Comparison of ENCODE assay signal across 9 cellular contexts in the genomic region with DNA sequence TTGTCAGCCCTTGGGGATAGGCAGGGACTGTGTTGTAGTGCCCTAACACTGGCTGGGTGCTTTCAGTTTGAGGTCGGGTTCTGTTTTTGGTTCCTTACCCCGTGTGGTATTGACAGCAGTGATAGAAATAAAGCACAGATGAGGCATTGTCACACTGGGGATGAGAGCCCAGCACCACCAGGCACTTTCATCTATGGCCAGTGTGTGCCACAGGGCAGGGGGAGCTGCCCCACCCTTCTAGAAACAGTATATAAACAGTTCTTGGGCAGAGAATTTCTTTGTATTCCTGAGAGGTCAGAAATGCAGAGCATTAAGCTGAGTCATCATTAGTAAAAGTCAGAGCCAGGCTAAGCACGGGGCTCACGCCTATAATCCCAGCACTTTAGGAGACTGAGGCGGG. TPM values are rescaled to one million over a fixed set of nuclear protein-coding genes. Genes with fewer than 3 reads are reported as not detected.
DNase-seq lines count a peak whose midpoint lies in the region; ATAC-seq and TF ChIP-seq lines count a peak whose summit lies in the region.
"Had no signal": no experiment of that assay in that cellular context is flagged by ENCODE, and none has a peak within 500 bp of the region (broad histone marks: within the 10 kb centered on the region; RNA-seq: fewer than 3 reads in every experiment).

No MANE protein-coding gene starts in this region.

- WGBS in mesodermal cell (ENCODE audit: insufficient coverage in 2 of 2), 2 experiments = 80 to 100% methylated on average over 4 of the region's 5 CpGs
- 56 to 100% methylated on average over 1 to 5 of the region's 5 CpGs for WGBS in transverse colon (ENCODE audit: low coverage in 1 of 2), 2 donors

- H3K27ac ChIP-seq in mesodermal cell (ENCODE audit: low read depth, low read length, severe bottlenecking) (peak overlapping the region; percentile 73), transverse colon (peak overlapping the region; percentile 86 to 90 (median 90))

- in situ Hi-C loops in transverse colon (cut with MboI; ENCODE audit: low pct_ligation_motif_present in 1 of 4, low pct_unique_long_range_greater_than_20kb in 1 of 4, low sequenced_read_pairs in 3 of 4) = no loop called here

- H3K9me3 ChIP-seq in mesodermal cell (ENCODE audit: control insufficient read depth, low read length) (no peaks in the 10 kb centered on the region), transverse colon (no peaks in the 10 kb centered on the region)

- peaks cover 18% of the 10 kb centered on the region for H3K4me1 ChIP-seq in mesodermal cell (ENCODE audit: control insufficient read depth, insufficient read depth, low read length, poor library complexity, severe bottlenecking)
- peaks cover 38 to 72% (median 54%) of the 10 kb centered on the region in 4 donors for H3K4me1 ChIP-seq in transverse colon

- no peaks in the 10 kb centered on the region for H3K9me3 Mint-ChIP-seq in activated T-cell treated with anti-CD3 and anti-CD28 coated beads, Interleukin-2, amount 50 U/mL, for 24 hours
- H3K9me3 Mint-ChIP-seq in dendritic cell treated with granulocyte-macrophage colony-stimulating factor and Interleukin-4, amounts not matched to agents 40 ng/mL and 50 ng/mL, for 4 days = no peaks in the 10 kb centered on the region
- H3K9me3 Mint-ChIP-seq: naive B cell had no signal

- no peak for DNase-seq in activated T-cell treated with anti-CD3 and anti-CD28 coated beads, Interleukin-2, amount 50 U/mL, for 24 hours
- DNase-seq in activated T-cell treated with anti-CD3 and anti-CD28 coated beads, Interleukin-2, amount 50 U/mL, for 48 hours = no peak
- DNase-seq in transverse colon (no peak), NCI-H2196 (lab: John Stamatoyannopoulos, UW; ENCODE audit: unreplicated experiment) (no peak), NCI-H526 treated with DMSO at 0.1 percent for 48 hours (lab: John Stamatoyannopoulos, UW) (no peak)
- DNase-seq: naive B cell had no signal

- TF ChIP-seq POLR2A in transverse colon (IDR thresholded peaks at IDR 0.05) = no peak

- peak overlapping the region; percentile 64 for H3K27ac Mint-ChIP-seq in activated T-cell treated with anti-CD3 and anti-CD28 coated beads, Interleukin-2, amount 50 U/mL, for 24 hours
- H3K27ac Mint-ChIP-seq in dendritic cell treated with granulocyte-macrophage colony-stimulating factor and Interleukin-4, amounts not matched to agents 40 ng/mL and 50 ng/mL, for 4 days = peak overlapping the region; percentile 90

- no peaks in the 10 kb centered on the region for H3K27me3 Mint-ChIP-seq in activated T-cell treated with anti-CD3 and anti-CD28 coated beads, Interleukin-2, amount 50 U/mL, for 24 hours
- H3K27me3 Mint-ChIP-seq in dendritic cell treated with granulocyte-macrophage colony-stimulating factor and Interleukin-4, amounts not matched to agents 40 ng/mL and 50 ng/mL, for 4 days = no peaks in the 10 kb centered on the region
- H3K27me3 Mint-ChIP-seq: naive B cell had no signal

- TF ChIP-seq EP300 in transverse colon (IDR thresholded peaks at IDR 0.05; ENCODE audit: low read depth) = no peak

- no peak for ATAC-seq in HG02610 (IDR thresholded peaks at IDR 0.05; ENCODE audit: unreplicated experiment)

- H3K36me3 Mint-ChIP-seq in activated T-cell treated with anti-CD3 and anti-CD28 coated beads, Interleukin-2, amount 50 U/mL, for 24 hours (ENCODE audit: low read depth) = peaks cover 99% of the 10 kb centered on the region
- peaks cover 75% of the 10 kb centered on the region for H3K36me3 Mint-ChIP-seq in dendritic cell treated with granulocyte-macrophage colony-stimulating factor and Interleukin-4, amounts not matched to agents 40 ng/mL and 50 ng/mL, for 4 days (ENCODE audit: low read depth)

- no peak overlapping the region for H3K4me3 Mint-ChIP-seq in activated T-cell treated with anti-CD3 and anti-CD28 coated beads, Interleukin-2, amount 50 U/mL, for 24 hours
- peak overlapping the region; percentile 53 for H3K4me3 Mint-ChIP-seq in dendritic cell treated with granulocyte-macrophage colony-stimulating factor and Interleukin-4, amounts not matched to agents 40 ng/mL and 50 ng/mL, for 4 days

- peaks cover 87% of the 10 kb centered on the region for H3K36me3 ChIP-seq in mesodermal cell (ENCODE audit: control insufficient read depth, insufficient read depth, low read length)
- H3K36me3 ChIP-seq in transverse colon = no peaks in the 10 kb centered on the region

- no peak overlapping the region for H3K4me3 ChIP-seq in mesodermal cell (ENCODE audit: extremely low read depth, insufficient read depth, low read length, poor library complexity, severe bottlenecking)
- H3K4me3 ChIP-seq in transverse colon = no peak overlapping the region

- intact Hi-C loops in dendritic cell treated with granulocyte-macrophage colony-stimulating factor and Interleukin-4, amounts not matched to agents 40 ng/mL and 50 ng/mL, for 4 days (cut with micrococcal nuclease) = loop anchor here (2.0 kb wide), 1 partner anchor 23 kb away; the partner anchor contains the start of gene CDC42EP2
- intact Hi-C loops in transverse colon (cut with DNase I; ENCODE audit: low total_unique reads) = no loop called here

- peaks cover 3% of the 10 kb centered on the region for H3K4me1 Mint-ChIP-seq in activated T-cell treated with anti-CD3 and anti-CD28 coated beads, Interleukin-2, amount 50 U/mL, for 24 hours (ENCODE audit: low read depth)
- peaks cover 48% of the 10 kb centered on the region for H3K4me1 Mint-ChIP-seq in dendritic cell treated with granulocyte-macrophage colony-stimulating factor and Interleukin-4, amounts not matched to agents 40 ng/mL and 50 ng/mL, for 4 days (ENCODE audit: low read depth)

- no peaks in the 10 kb centered on the region for H3K27me3 ChIP-seq in transverse colon

- no peak for TF ChIP-seq CTCF in transverse colon (IDR thresholded peaks at IDR 0.05)

RNA-seq across cellular contexts. Expression of gene CDC42EP2, which starts 23.1 kb away (rescaled TPM):
- 14.7 TPM for polyA plus RNA-seq in mesodermal cell (2013, experiment 1 of 2)
- 8.1 TPM for polyA plus RNA-seq in mesodermal cell (2013, experiment 2 of 2)
- total RNA-seq in transverse colon = 10 to 100 TPM in 3 of 4 donors, 1 to 10 TPM in 1; 9.1 to 22.7 (median 14.5) TPM

RNA-seq across cellular contexts. Expression of gene POLA2, which starts 29.9 kb away (rescaled TPM):
- polyA plus RNA-seq in mesodermal cell (2013, experiment 1 of 2) = 26.9 TPM
- 25.7 TPM for polyA plus RNA-seq in mesodermal cell (2013, experiment 2 of 2)
- 10 to 100 TPM in 1 of 4 donors, 1 to 10 TPM in 3; 3.0 to 17.5 (median 6.2) TPM for total RNA-seq in transverse colon

RNA-seq across cellular contexts. Expression of gene DPF2, which starts 42.0 kb away (rescaled TPM):
- polyA plus RNA-seq in mesodermal cell (2013, experiment 1 of 2) = 81.1 TPM
- polyA plus RNA-seq in mesodermal cell (2013, experiment 2 of 2) = 73.7 TPM
- total RNA-seq in transverse colon = 10 to 100 TPM; 29.1 to 50.9 (median 37.6) TPM
